Comparison of ENCODE assay signal across 26 cellular contexts in the genomic region with DNA sequence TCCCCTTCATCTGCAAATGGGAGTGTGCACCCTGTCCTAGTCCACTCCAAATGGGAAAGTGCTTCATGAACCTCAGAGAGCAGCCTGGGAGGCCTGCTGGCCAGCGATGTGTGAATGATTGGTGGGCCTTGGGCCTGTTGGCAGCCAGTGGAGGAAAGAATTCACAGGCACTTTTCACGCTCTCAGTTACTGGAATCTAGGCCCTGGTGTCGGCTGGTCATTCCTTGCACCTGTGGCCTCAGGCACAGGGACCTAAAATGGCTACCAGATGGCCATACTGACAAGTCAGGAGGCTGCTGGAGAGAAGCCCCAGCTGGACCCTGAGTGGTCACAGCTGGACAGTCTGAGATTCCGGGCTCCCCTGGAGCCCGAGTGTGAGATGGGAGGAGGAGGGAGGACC. TPM values are rescaled to one million over a fixed set of nuclear protein-coding genes. Genes with fewer than 3 reads are reported as not detected.
DNase-seq lines count a peak whose midpoint lies in the region; ATAC-seq and TF ChIP-seq lines count a peak whose summit lies in the region.
"Had no signal": no experiment of that assay in that cellular context is flagged by ENCODE, and none has a peak within 500 bp of the region (broad histone marks: within the 10 kb centered on the region; RNA-seq: fewer than 3 reads in every experiment).

No MANE protein-coding gene starts in this region.

- peaks cover 2% of the 10 kb centered on the region; the same call in 1 of the 2 replicates for H3K9me1 ChIP-seq in IMR-90 (ENCODE audit: insufficient read depth, low read length)

- CTCF ChIA-PET in IMR-90 (lab: Yijun Ruan, JAX), result no interaction called here

- H3K27me3 ChIP-seq in IMR-90 (ENCODE audit: control insufficient read depth, insufficient read depth, low read length), result no peaks in the 10 kb centered on the region
- H3K27me3 ChIP-seq: body of pancreas, gastroesophageal sphincter, upper lobe of left lung had no signal

- H3K9ac ChIP-seq in IMR-90 (ENCODE audit: low read depth, low read length), result no peak overlapping the region
- H3K9ac ChIP-seq: KMS-11 had no signal

- in situ Hi-C loops in IMR-90 (cut with MboI; ENCODE audit: low sequenced_read_pairs), result no loop called here

- BruUV-seq in IMR-90 (replicated peaks; lab: Mats Ljungman, UMichigan), result no TSS peak

- H4K8ac ChIP-seq in IMR-90 (ENCODE audit: low read depth in 2 of 2, low read length in 2 of 2), result no peak overlapping the region

- H3K9me3 Mint-ChIP-seq in immature natural killer cell, result no peaks in the 10 kb centered on the region
- no peaks in the 10 kb centered on the region for H3K9me3 Mint-ChIP-seq in stimulated activated memory B cell treated with anti-CD40 and anti-IgM and Interleukin-4, amounts not matched to agents 10 μg/mL and 1 μg/mL and 100 μg/mL, for 72 hours
- H3K9me3 Mint-ChIP-seq: activated B cell treated with CpG ODN at 0.5 μM for 24 hours; activated T-cell treated with anti-CD3 and anti-CD28 coated beads, Interleukin-2, amount 50 U/mL, for 4 hours had no signal

- no peak for TF ChIP-seq POLR2A in IMR-90 (IDR thresholded peaks at IDR 0.05; ENCODE audit: low read depth, low read length)

- POLR2A ChIA-PET in IMR-90 (lab: Charles Lee; ENCODE audit: unreplicated experiment), result no interaction called here

- H3K4me3 ChIP-seq in IMR-90 (ENCODE audit: insufficient read depth, low read depth, low read length), result no peak overlapping the region
- H3K4me3 ChIP-seq: body of pancreas, gastroesophageal sphincter, upper lobe of left lung had no signal

- H2BK120ac ChIP-seq in IMR-90 (ENCODE audit: low read depth, low read length), result no peak overlapping the region

- peaks cover 2% of the 10 kb centered on the region; the same call in 1 of the 2 replicates for H3K4me1 ChIP-seq in IMR-90 (ENCODE audit: control insufficient read depth, insufficient read depth, low read length)

- dilution Hi-C loops in IMR-90 (cut with HindIII; ENCODE audit: low sequenced_read_pairs, unreplicated experiment), result no loop called here

- H3K27ac ChIP-seq in IMR-90 (ENCODE audit: insufficient read depth, low read length), result no peak overlapping the region
- H3K27ac ChIP-seq: KMS-11, neutrophil, upper lobe of left lung had no signal

- no peak overlapping the region for H3K23ac ChIP-seq in IMR-90 (ENCODE audit: low read depth, low read length)

- no peaks in the 10 kb centered on the region for H3K9me3 ChIP-seq in IMR-90 (ENCODE audit: control insufficient read depth, insufficient read depth, low read length)
- H3K9me3 ChIP-seq: body of pancreas, gastroesophageal sphincter, neutrophil, upper lobe of left lung had no signal

- no peak overlapping the region for H3K14ac ChIP-seq in IMR-90 (replicated peaks; ENCODE audit: low read depth, low read length)

- no peak overlapping the region for H4K91ac ChIP-seq in IMR-90 (ENCODE audit: insufficient read depth, low read depth, low read length)

- no peak for TF ChIP-seq CTCF in IMR-90 (conservative IDR thresholded peaks at IDR 0.05; ENCODE audit: low read depth, low read length)

- no peak overlapping the region for H3K27ac Mint-ChIP-seq in immature natural killer cell
- H3K27ac Mint-ChIP-seq in stimulated activated memory B cell treated with anti-CD40 and anti-IgM and Interleukin-4, amounts not matched to agents 10 μg/mL and 1 μg/mL and 100 μg/mL, for 72 hours, result no peak overlapping the region
- H3K27ac Mint-ChIP-seq: activated B cell treated with CpG ODN at 0.5 μM for 24 hours had no signal

- peaks cover 0 to 1% (median 0%) of the 10 kb centered on the region in 3 donors for H3K27me3 Mint-ChIP-seq in immature natural killer cell (ENCODE audit: low read depth in 3 of 3)
- H3K27me3 Mint-ChIP-seq in stimulated activated memory B cell treated with anti-CD40 and anti-IgM and Interleukin-4, amounts not matched to agents 10 μg/mL and 1 μg/mL and 100 μg/mL, for 72 hours, result no peaks in the 10 kb centered on the region
- H3K27me3 Mint-ChIP-seq: activated B cell treated with CpG ODN at 0.5 μM for 24 hours had no signal

- no peaks in the 10 kb centered on the region for H3K79me1 ChIP-seq in IMR-90 (ENCODE audit: low read depth in 1 of 2, low read length in 2 of 2)

- 29% methylated on average over 1 of the region's 5 CpGs; no CpG with 5 or more reads in 1 of the 2 experiments for WGBS in IMR-90 (ENCODE audit: extremely low coverage in 2 of 2, insufficient read length in 1 of 2), 2 experiments

- no peak overlapping the region for H2BK5ac ChIP-seq in IMR-90 (ENCODE audit: low read depth, low read length, poor library complexity, severe bottlenecking)

- TF ChIP-seq RAD21 in IMR-90 (IDR thresholded peaks at IDR 0.05; ENCODE audit: low read length), result no peak

- no peak overlapping the region for H3K4ac ChIP-seq in IMR-90 (ENCODE audit: low read depth, low read length)

- no peak overlapping the region for H2BK20ac ChIP-seq in IMR-90 (ENCODE audit: low read depth, low read length)

- no peaks in the 10 kb centered on the region for H3K36me3 Mint-ChIP-seq in immature natural killer cell
- no peaks in the 10 kb centered on the region for H3K36me3 Mint-ChIP-seq in stimulated activated memory B cell treated with anti-CD40 and anti-IgM and Interleukin-4, amounts not matched to agents 10 μg/mL and 1 μg/mL and 100 μg/mL, for 72 hours

- peak overlapping the region; percentile 14 for H2AK9ac ChIP-seq in IMR-90 (replicated peaks; ENCODE audit: low read depth, low read length, poor library complexity)

- H3K4me3 Mint-ChIP-seq in immature natural killer cell, result no peak overlapping the region
- H3K4me3 Mint-ChIP-seq in stimulated activated memory B cell treated with anti-CD40 and anti-IgM and Interleukin-4, amounts not matched to agents 10 μg/mL and 1 μg/mL and 100 μg/mL, for 72 hours, result no peak overlapping the region
- H3K4me3 Mint-ChIP-seq: activated B cell treated with CpG ODN at 0.5 μM for 24 hours; activated T-cell treated with anti-CD3 and anti-CD28 coated beads, Interleukin-2, amount 50 U/mL, for 4 hours had no signal

- H3K4me2 ChIP-seq in IMR-90 (ENCODE audit: low read depth, low read length), result no peak overlapping the region
- H3K4me2 ChIP-seq: KMS-11 had no signal

- intact Hi-C loops in IMR-90 (cut with micrococcal nuclease), result no loop called here

- no peak overlapping the region for H4K5ac ChIP-seq in IMR-90 (ENCODE audit: low read depth, low read length)

- H2BK15ac ChIP-seq in IMR-90 (ENCODE audit: low read depth, low read length), result no peak overlapping the region

- H2AFZ ChIP-seq in IMR-90 (replicated peaks; ENCODE audit: low read length, poor library complexity), result peak overlapping the region; percentile 67

- no peaks in the 10 kb centered on the region for H3K36me3 ChIP-seq in IMR-90 (ENCODE audit: control insufficient read depth, insufficient read depth, low read length)
- H3K36me3 ChIP-seq: gastroesophageal sphincter, neutrophil, upper lobe of left lung had no signal

- H3K4me1 Mint-ChIP-seq in immature natural killer cell, result peaks cover 0 to 5% of the 10 kb centered on the region in 2 donors
- H3K4me1 Mint-ChIP-seq in stimulated activated memory B cell treated with anti-CD40 and anti-IgM and Interleukin-4, amounts not matched to agents 10 μg/mL and 1 μg/mL and 100 μg/mL, for 72 hours, result peaks cover 16% of the 10 kb centered on the region

- H2AK5ac ChIP-seq in IMR-90 (ENCODE audit: low read depth, low read length), result 0 out of 2 replicates have a peak overlapping the region, but pooled peaks have one; percentile 9

- no peak overlapping the region for H3K18ac ChIP-seq in IMR-90 (ENCODE audit: low read depth, low read length)

- DNase-seq in IMR-90 (no peak), astrocyte of the hippocampus (ENCODE audit: low read depth, low spot score) (peak; percentile 87), kidney glomerular epithelial cell (lab: John Stamatoyannopoulos, UW) (peak; percentile 58), renal cortical epithelial cell (ENCODE audit: low read depth) (peak; percentile 76), immature natural killer cell (no peak), NCI-H2171 treated with DMSO at 0.1 percent for 48 hours (lab: John Stamatoyannopoulos, UW) (no peak)
- DNase-seq: activated B cell treated with CpG ODN at 0.5 μM for 24 hours; activated CD4-positive, alpha-beta T cell treated with anti-CD3 and anti-CD28 coated beads, Interleukin-2, amount 50 U/mL, for 1 hour; activated gamma-delta T cell treated with Interleukin-2 at 50 U/mL for 16 hours; activated T-cell treated with anti-CD3 and anti-CD28 coated beads, Interleukin-2, amount 50 U/mL, for 4 hours; C1 segment of cervical spinal cord; Calu3; NCI-H1436 treated with DMSO at 0.1 percent for 48 hours; OCI-M1; SHP77 treated with DMSO at 0.1 percent for 48 hours; stimulated activated CD8-positive, alpha-beta memory T cell treated with anti-CD3 and anti-CD28 coated beads, Interleukin-4, amount 100 ng/mL, for 48 hours; T1000; upper lobe of left lung had no signal

- ATAC-seq in IMR-90 (ENCODE audit: low read depth) (no peak), HG02852 (IDR thresholded peaks at IDR 0.05; ENCODE audit: unreplicated experiment) (no peak)
- no peak for ATAC-seq in stimulated activated memory B cell treated with anti-CD40 and anti-IgM and Interleukin-4, amounts not matched to agents 10 μg/mL and 1 μg/mL and 100 μg/mL, for 72 hours
- ATAC-seq: activated T-cell treated with anti-CD3 and anti-CD28 coated beads, Interleukin-2, amount 50 U/mL, for 4 hours; body of pancreas; gastroesophageal sphincter had no signal

- H4K20me1 ChIP-seq in IMR-90 (ENCODE audit: insufficient read depth, low read length), result no peaks in the 10 kb centered on the region

- H3K56ac ChIP-seq in IMR-90 (ENCODE audit: extremely low read depth, insufficient read depth, low read length), result no peak overlapping the region

TF ChIP-seq in IMR-90, 13 proteins besides CTCF, POLR2A, EP300 and RAD21 (continues in another document):
- TF ChIP-seq MAFK (IDR thresholded peaks at IDR 0.05; ENCODE audit: low read depth, low read length) (no peak), CEBPB (IDR thresholded peaks at IDR 0.05; ENCODE audit: low read depth, low read length) (no peak), MXI1 (IDR thresholded peaks at IDR 0.05; ENCODE audit: borderline replicate concordance, low read depth, low read length) (no peak), NFE2L2 (IDR thresholded peaks at IDR 0.05; ENCODE audit: low read depth, low read length) (no peak)
- TF ChIP-seq, protein P1, sequence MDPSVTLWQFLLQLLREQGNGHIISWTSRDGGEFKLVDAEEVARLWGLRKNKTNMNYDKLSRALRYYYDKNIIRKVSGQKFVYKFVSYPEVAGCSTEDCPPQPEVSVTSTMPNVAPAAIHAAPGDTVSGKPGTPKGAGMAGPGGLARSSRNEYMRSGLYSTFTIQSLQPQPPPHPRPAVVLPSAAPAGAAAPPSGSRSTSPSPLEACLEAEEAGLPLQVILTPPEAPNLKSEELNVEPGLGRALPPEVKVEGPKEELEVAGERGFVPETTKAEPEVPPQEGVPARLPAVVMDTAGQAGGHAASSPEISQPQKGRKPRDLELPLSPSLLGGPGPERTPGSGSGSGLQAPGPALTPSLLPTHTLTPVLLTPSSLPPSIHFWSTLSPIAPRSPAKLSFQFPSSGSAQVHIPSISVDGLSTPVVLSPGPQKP (IDR thresholded peaks at IDR 0.05; ENCODE audit: borderline replicate concordance, low read depth, low read length), result no peak

RNA-seq across cellular contexts. Expression of a gene that starts 18.4 kb away (rescaled TPM):
- total RNA-seq in IMR-90 (2012; rRNA removed), result not detected in 2 replicates
- polyA plus RNA-seq in IMR-90 (2012; rRNA removed), result 0.22 and 0.27 TPM in 2 replicates
- 0.05 and 0.14 TPM in 2 replicates for polyA plus RNA-seq in IMR-90 (2012; cell fraction: cytosol; rRNA removed)
- 0.69 and 1.0 TPM in 2 replicates for polyA plus RNA-seq in IMR-90 (2012; cell fraction: nucleus; rRNA removed; ENCODE audit: low replicate concordance)
- total RNA-seq in renal cortical epithelial cell, result 19.4 and 39.9 TPM in 2 replicates
- polyA plus RNA-seq in immature natural killer cell, result not detected
- total RNA-seq: activated B cell treated with CpG ODN at 0.5 μM for 24 hours; activated T-cell treated with anti-CD3 and anti-CD28 coated beads, Interleukin-2, amount 50 U/mL, for 4 hours; lung microvascular endothelial cell; posterior vena cava had no signal

Comparison
In these comparisons a context has a peak if more than half of its experiments do, and no peak if none do; other contexts are left out.
1. DNase-seq: peak in astrocyte of the hippocampus (single experiment), kidney glomerular epithelial cell (single experiment) and renal cortical epithelial cell (single experiment); none in IMR-90 (single experiment), immature natural killer cell (0 of 3) and NCI-H2171 treated with DMSO at 0.1 percent for 48 hours (single experiment).
2. RNA of a gene that starts 18.4 kb away (total RNA-seq): 19.4 to 39.9 TPM in renal cortical epithelial cell; not detected in IMR-90; every median in the first group is over 10 times any median in the second.